Comparison of ENCODE assay signal across 19 cellular contexts in genomic region chr1:151739590-151740355, GRCh38. TPM values are rescaled to one million over a fixed set of nuclear protein-coding genes. Genes with fewer than 3 reads are reported as not detected.
A peak's percentile ranks its signal among the peaks of the same experiment; 100 is the strongest.
DNase-seq lines count a peak whose midpoint lies in the region; ATAC-seq, FAIRE-seq and TF ChIP-seq lines count a peak whose summit lies in the region.
"Had no signal": no experiment of that assay in that cellular context is flagged by ENCODE, and none has a peak within 500 bp of the region (broad histone marks: within the 10 kb centered on the region; RNA-seq: fewer than 3 reads in every experiment).

No MANE protein-coding gene starts in this region.

- no peak for TF ChIP-seq RAD21 in A549 (conservative IDR thresholded peaks at IDR 0.05 in 1 of 2, IDR thresholded peaks at IDR 0.05 in 1 of 2)

- H3K79me1 ChIP-seq in mesendoderm (ENCODE audit: low read length), result no peaks in the 10 kb centered on the region

- H2BK120ac ChIP-seq in mesendoderm (ENCODE audit: low read depth, low read length), result no peak overlapping the region

- H3K36me3 Mint-ChIP-seq in dendritic cell treated with granulocyte-macrophage colony-stimulating factor and Interleukin-4, amounts not matched to agents 40 ng/mL and 50 ng/mL, for 4 days (ENCODE audit: low read depth), result no peaks in the 10 kb centered on the region
- H3K36me3 Mint-ChIP-seq in activated CD4-positive, alpha-beta T cell treated with anti-CD3 and anti-CD28 coated beads, Interleukin-2, amount 10 ng/mL, durations not matched to agents 24 days and 14 days (ENCODE audit: low read depth), result peaks cover 2% of the 10 kb centered on the region

- no peaks in the 10 kb centered on the region for H3K27me3 ChIP-seq in mesendoderm (ENCODE audit: insufficient read depth, low read length, poor library complexity)

- no peak overlapping the region for H3K4me2 ChIP-seq in A549
- H3K4me2 ChIP-seq in mesendoderm (ENCODE audit: low read length), result no peak overlapping the region

- H3K4ac ChIP-seq in mesendoderm (ENCODE audit: low read depth, low read length), result no peak overlapping the region

- no peak for TF ChIP-seq POLR2A in A549 (IDR thresholded peaks at IDR 0.05; ENCODE audit: low read length)

- H3K9ac ChIP-seq in mesendoderm (ENCODE audit: low read length), result no peak overlapping the region

- ATAC-seq in A549 (no peak), GM18502 (IDR thresholded peaks at IDR 0.05; ENCODE audit: poor library complexity, unreplicated experiment) (no peak)
- ATAC-seq: Panc1, T-cell had no signal

- no peak overlapping the region for H4K5ac ChIP-seq in mesendoderm (ENCODE audit: low read length)

- H3K36me3 ChIP-seq in mesendoderm (ENCODE audit: control insufficient read depth, insufficient read depth, low read length), result no peaks in the 10 kb centered on the region

- peaks cover 9% of the 10 kb centered on the region for H3K9me3 ChIP-seq in A549

- H3K27ac ChIP-seq in A549 (no peak overlapping the region), mesendoderm (ENCODE audit: low read depth, low read length) (no peak overlapping the region)

- intact Hi-C loops in dendritic cell treated with granulocyte-macrophage colony-stimulating factor and Interleukin-4, amounts not matched to agents 40 ng/mL and 50 ng/mL, for 4 days (cut with micrococcal nuclease), result no loop called here
- intact Hi-C loops in activated CD4-positive, alpha-beta T cell treated with anti-CD3 and anti-CD28 coated beads, Interleukin-2, amount 10 ng/mL, durations not matched to agents 24 days and 14 days (cut with micrococcal nuclease), result loop anchor here (5.0 kb wide), 1 partner anchor 63 kb away; no protein-coding TSS in a partner anchor

- H3K23ac ChIP-seq in mesendoderm (ENCODE audit: low read length), result no peak overlapping the region

- CTCF ChIA-PET in A549 (lab: Yijun Ruan, JAX), result interaction anchor here (0.6 to 3.1 kb wide), 6 partner anchors 11 to 272 kb away, joined by 5 to 17 read pairs (median 7); no protein-coding TSS in a partner anchor

- POLR2A ChIA-PET in A549 (lab: Yijun Ruan, JAX), result no interaction called here

- TF ChIP-seq CTCF in A549 (IDR thresholded peaks at IDR 0.05), result no peak

- in situ Hi-C loops in KBM-7 (cut with MboI; ENCODE audit: low pct_unique_long_range_greater_than_20kb, low sequenced_read_pairs), result no loop called here

- H2BK5ac ChIP-seq in mesendoderm (ENCODE audit: low read length), result no peak overlapping the region

- H3K9me3 Mint-ChIP-seq in dendritic cell treated with granulocyte-macrophage colony-stimulating factor and Interleukin-4, amounts not matched to agents 40 ng/mL and 50 ng/mL, for 4 days, result peaks cover 23% of the 10 kb centered on the region
- peaks cover 7% of the 10 kb centered on the region for H3K9me3 Mint-ChIP-seq in activated CD4-positive, alpha-beta T cell treated with anti-CD3 and anti-CD28 coated beads, Interleukin-2, amount 10 ng/mL, durations not matched to agents 24 days and 14 days

- peaks cover 16% of the 10 kb centered on the region for H3K4me1 Mint-ChIP-seq in dendritic cell treated with granulocyte-macrophage colony-stimulating factor and Interleukin-4, amounts not matched to agents 40 ng/mL and 50 ng/mL, for 4 days (ENCODE audit: low read depth)
- H3K4me1 Mint-ChIP-seq in activated CD4-positive, alpha-beta T cell treated with anti-CD3 and anti-CD28 coated beads, Interleukin-2, amount 10 ng/mL, durations not matched to agents 24 days and 14 days, result peaks cover 8% of the 10 kb centered on the region

- H3K4me3 ChIP-seq in A549 (no peak overlapping the region), mesendoderm (ENCODE audit: low read length) (no peak overlapping the region)

- no peaks in the 10 kb centered on the region for H3K4me1 ChIP-seq in A549
- no peaks in the 10 kb centered on the region for H3K4me1 ChIP-seq in mesendoderm (ENCODE audit: control insufficient read depth, low read depth, low read length)

- H2BK15ac ChIP-seq in mesendoderm (replicated peaks; ENCODE audit: low read depth), result no peak overlapping the region

- no peak overlapping the region for H2AK5ac ChIP-seq in mesendoderm (ENCODE audit: low read length)

- no peak overlapping the region for H3K56ac ChIP-seq in mesendoderm (ENCODE audit: low read length)

- peak overlapping the region; percentile 11 for H3K4me3 Mint-ChIP-seq in dendritic cell treated with granulocyte-macrophage colony-stimulating factor and Interleukin-4, amounts not matched to agents 40 ng/mL and 50 ng/mL, for 4 days
- H3K4me3 Mint-ChIP-seq in activated CD4-positive, alpha-beta T cell treated with anti-CD3 and anti-CD28 coated beads, Interleukin-2, amount 10 ng/mL, durations not matched to agents 24 days and 14 days, result no peak overlapping the region
- H3K4me3 Mint-ChIP-seq: activated T-helper 1 cell treated with anti-CD3 and anti-CD28 coated beads, Interleukin-12 subunit alpha, Interleukin-12 subunit beta, Interleukin-2, Interleukin-4 antibody, amounts not matched to agents 30 ng/mL and 10 ng/mL and 1 ng/mL, durations not matched to agents 14 hours and 24 hours and 36 hours; HFFc6; T-cell had no signal

- H3K18ac ChIP-seq in mesendoderm (ENCODE audit: low read length), result no peak overlapping the region

- WGBS in A549 (ENCODE audit: missing lambda C conversion rate), result 30% methylated on average over 3 of the region's 3 CpGs
- no CpG with 5 or more reads among the region's 3 CpGs for WGBS in mesendoderm (ENCODE audit: extremely low coverage, insufficient coverage, low lambda C conversion rate)

- H3K27me3 Mint-ChIP-seq in dendritic cell treated with granulocyte-macrophage colony-stimulating factor and Interleukin-4, amounts not matched to agents 40 ng/mL and 50 ng/mL, for 4 days, result peaks cover 21% of the 10 kb centered on the region
- H3K27me3 Mint-ChIP-seq in activated CD4-positive, alpha-beta T cell treated with anti-CD3 and anti-CD28 coated beads, Interleukin-2, amount 10 ng/mL, durations not matched to agents 24 days and 14 days, result peaks cover 19% of the 10 kb centered on the region

- H4K8ac ChIP-seq in mesendoderm (ENCODE audit: low read depth, low read length), result no peak overlapping the region

- H3K27ac Mint-ChIP-seq in dendritic cell treated with granulocyte-macrophage colony-stimulating factor and Interleukin-4, amounts not matched to agents 40 ng/mL and 50 ng/mL, for 4 days, result no peak overlapping the region
- H3K27ac Mint-ChIP-seq in activated CD4-positive, alpha-beta T cell treated with anti-CD3 and anti-CD28 coated beads, Interleukin-2, amount 10 ng/mL, durations not matched to agents 24 days and 14 days, result no peak overlapping the region
- H3K27ac Mint-ChIP-seq: activated T-helper 1 cell treated with anti-CD3 and anti-CD28 coated beads, Interleukin-12 subunit alpha, Interleukin-12 subunit beta, Interleukin-2, Interleukin-4 antibody, amounts not matched to agents 30 ng/mL and 10 ng/mL and 1 ng/mL, durations not matched to agents 14 hours and 24 hours and 36 hours; HFFc6; T-cell had no signal

- H3K79me2 ChIP-seq in mesendoderm (ENCODE audit: control insufficient read depth, insufficient read depth, low read length), result no peaks in the 10 kb centered on the region

- DNase-seq in A549 (ENCODE audit: low read depth in 1 of 2, low spot score in 1 of 2), result no peak
- peak; percentile 59 for DNase-seq in KBM-7
- peak; percentile 52 for DNase-seq in mesendoderm
- no peak for DNase-seq in activated CD4-positive, alpha-beta T cell treated with anti-CD3 and anti-CD28 coated beads, Interleukin-2, amount 10 ng/mL, durations not matched to agents 24 days and 14 days
- no peak for DNase-seq in SHP77 (lab: John Stamatoyannopoulos, UW)
- DNase-seq in stimulated activated CD4-positive, alpha-beta T cell treated with anti-CD3 and anti-CD28 coated beads, Interleukin-2, amount 100 ng/mL, for 24 hours, result no peak
- DNase-seq: activated CD4-positive, alpha-beta T cell treated with anti-CD3 and anti-CD28 coated beads for 48 hours; DMS 273 treated with DMSO at 0.1 percent for 48 hours; HFFc6; mesenchymal stem cell; MM.1S; NCI-H345; nucleus accumbens; T-cell had no signal

- FAIRE-seq in A549 (lab: Jason Lieb, UNC), result no peak

- TF ChIP-seq EP300 in A549 (IDR thresholded peaks at IDR 0.05), result no peak

RNA-seq across cellular contexts. Expression of gene RIIAD1, which starts 18.5 kb away (rescaled TPM):
- polyA plus RNA-seq in A549 (2011; rRNA removed), result not detected in 2 replicates
- polyA plus RNA-seq in A549 (2012; cell fraction: cytosol; rRNA removed), result not detected in 2 replicates
- polyA plus RNA-seq in A549 (2012; cell fraction: nucleus; rRNA removed), result 0.05 TPM in 1 of 2 replicates, not detected in the other
- not detected in 3 replicates for polyA plus RNA-seq in A549 (2017; fragmentation: RNase III; extraction: RNeasy Plus Mini Kit Qiagen cat#74134 plus additional on column Dnase treatment)
- not detected in 2 replicates for polyA minus RNA-seq in A549 (2011; rRNA and poly(A)+ RNA removed)
- polyA plus RNA-seq in mesendoderm (2013, experiment 1 of 2), result 0.21 TPM
- not detected for polyA plus RNA-seq in mesendoderm (2013, experiment 2 of 2)
- not detected in 2 replicates for total RNA-seq in activated CD4-positive, alpha-beta T cell treated with anti-CD3 and anti-CD28 coated beads, Interleukin-2, amount 10 ng/mL, durations not matched to agents 24 days and 14 days
- total RNA-seq: activated T-helper 1 cell treated with anti-CD3 and anti-CD28 coated beads, Interleukin-12 subunit alpha, Interleukin-12 subunit beta, Interleukin-2, Interleukin-4 antibody, amounts not matched to agents 30 ng/mL and 10 ng/mL and 1 ng/mL, durations not matched to agents 14 hours and 24 hours and 36 hours; HFFc6; subcutaneous adipose tissue; T-cell had no signal

RNA-seq across cellular contexts. Expression of gene CELF3, which starts 23.2 kb away (rescaled TPM):
- polyA plus RNA-seq in A549 (2011; rRNA removed) (not detected in 2 replicates), A549 (2017; fragmentation: RNase III; extraction: RNeasy Plus Mini Kit Qiagen cat#74134 plus additional on column Dnase treatment) (not detected in 3 replicates)
- not detected in 2 replicates for polyA plus RNA-seq in A549 (2012; cell fraction: cytosol; rRNA removed)
- polyA plus RNA-seq in A549 (2012; cell fraction: nucleus; rRNA removed), result 0.04 and 0.18 TPM in 2 replicates
- not detected in 2 replicates for polyA minus RNA-seq in A549 (2011; rRNA and poly(A)+ RNA removed)
- 0.24 TPM for polyA plus RNA-seq in mesendoderm (2013, experiment 1 of 2)
- polyA plus RNA-seq in mesendoderm (2013, experiment 2 of 2), result 0.17 TPM
- not detected in 2 replicates for total RNA-seq in activated CD4-positive, alpha-beta T cell treated with anti-CD3 and anti-CD28 coated beads, Interleukin-2, amount 10 ng/mL, durations not matched to agents 24 days and 14 days
- total RNA-seq: activated T-helper 1 cell treated with anti-CD3 and anti-CD28 coated beads, Interleukin-12 subunit alpha, Interleukin-12 subunit beta, Interleukin-2, Interleukin-4 antibody, amounts not matched to agents 30 ng/mL and 10 ng/mL and 1 ng/mL, durations not matched to agents 14 hours and 24 hours and 36 hours; HFFc6; subcutaneous adipose tissue; T-cell had no signal

RNA-seq across cellular contexts. Expression of gene MRPL9, which starts 23.5 kb away (rescaled TPM):
- polyA plus RNA-seq in A549 (2011; rRNA removed) (120 and 146 TPM in 2 replicates), A549 (2017; fragmentation: RNase III; extraction: RNeasy Plus Mini Kit Qiagen cat#74134 plus additional on column Dnase treatment) (84.1 to 88.6 TPM (median 84.6 TPM) in 3 replicates)
- polyA plus RNA-seq in A549 (2012; cell fraction: cytosol; rRNA removed), result 95.2 and 97.0 TPM in 2 replicates
- polyA plus RNA-seq in A549 (2012; cell fraction: nucleus; rRNA removed), result 52.7 and 70.7 TPM in 2 replicates
- polyA minus RNA-seq in A549 (2011; rRNA and poly(A)+ RNA removed), result 77.4 and 78.6 TPM in 2 replicates
- 115 TPM for polyA plus RNA-seq in mesendoderm (2013, experiment 1 of 2)
- 113 TPM for polyA plus RNA-seq in mesendoderm (2013, experiment 2 of 2)
- total RNA-seq in activated CD4-positive, alpha-beta T cell treated with anti-CD3 and anti-CD28 coated beads, Interleukin-2, amount 10 ng/mL, durations not matched to agents 24 days and 14 days, result 136 TPM in 2 replicates

RNA-seq across cellular contexts. Expression of gene TDRKH, which starts 50.5 kb away (rescaled TPM):
- polyA plus RNA-seq in A549 (2011; rRNA removed) (7.7 and 10.2 TPM in 2 replicates), A549 (2017; fragmentation: RNase III; extraction: RNeasy Plus Mini Kit Qiagen cat#74134 plus additional on column Dnase treatment) (7.9 to 8.8 TPM (median 8.4 TPM) in 3 replicates)
- polyA plus RNA-seq in A549 (2012; cell fraction: cytosol; rRNA removed), result 3.7 and 4.7 TPM in 2 replicates
- 2.6 and 4.3 TPM in 2 replicates for polyA plus RNA-seq in A549 (2012; cell fraction: nucleus; rRNA removed)
- 5.5 and 5.7 TPM in 2 replicates for polyA minus RNA-seq in A549 (2011; rRNA and poly(A)+ RNA removed)
- polyA plus RNA-seq in mesendoderm (2013, experiment 1 of 2), result 11.8 TPM
- polyA plus RNA-seq in mesendoderm (2013, experiment 2 of 2), result 11.6 TPM
- total RNA-seq in activated CD4-positive, alpha-beta T cell treated with anti-CD3 and anti-CD28 coated beads, Interleukin-2, amount 10 ng/mL, durations not matched to agents 24 days and 14 days, result 12.7 and 13.3 TPM in 2 replicates

Comparison
In these comparisons a context has a peak if more than half of its experiments do, and no peak if none do; other contexts are left out.
1. DNase-seq: peak in KBM-7 (single experiment) and mesendoderm (single experiment); none in A549 (0 of 2), activated CD4-positive, alpha-beta T cell treated with anti-CD3 and anti-CD28 coated beads, Interleukin-2, amount 10 ng/mL, durations not matched to agents 24 days and 14 days (single experiment), SHP77 (0 of 2) and stimulated activated CD4-positive, alpha-beta T cell treated with anti-CD3 and anti-CD28 coated beads, Interleukin-2, amount 100 ng/mL, for 24 hours (0 of 2).